In genomic region chr14:64232095-64232830, GRCh38 we compare ENCODE assay signal across 8 cellular contexts.
DNase-seq lines count a peak whose midpoint lies in the region; ATAC-seq, FAIRE-seq and TF ChIP-seq lines count a peak whose summit lies in the region.

No MANE protein-coding gene starts in this region.

- TF ChIP-seq EP300 in HepG2 (IDR thresholded peaks at IDR 0.05; ENCODE audit: low read depth in 2 of 2, low read length in 2 of 2) (no peak), HepG2 (CRISPR knock-in tag; IDR thresholded peaks at IDR 0.05; ENCODE audit: borderline replicate concordance) (no peak)

- H3K4me3 ChIP-seq in mesenchymal stem cell (ENCODE audit: insufficient read depth in 1 of 2, low read depth in 1 of 2, low read length in 2 of 2) (no peak overlapping the region), HepG2 (replicated peaks in 1 of 3; ENCODE audit: insufficient read depth in 1 of 3, low read depth in 2 of 3, low read length in 3 of 3) (no peak overlapping the region)

- no TSS peak for BruUV-seq in HepG2 (replicated peaks; lab: Mats Ljungman, UMichigan)

- H3K9me3 ChIP-seq in mesenchymal stem cell (ENCODE audit: control insufficient read depth, low read length) (no peaks in the 10 kb centered on the region), HepG2 (ENCODE audit: low read length) (no peaks in the 10 kb centered on the region)

- in situ Hi-C loops in HepG2 (cut with HindIII; ENCODE audit: extremely low pct_ligation_motif_present, low pct_unique_long_range_greater_than_20kb) = no loop called here

- H3K18ac ChIP-seq in mesenchymal stem cell (ENCODE audit: low read depth in 1 of 2, low read length in 2 of 2) = peak overlapping the region; percentile 1 to 50

- ATAC-seq in HG02798 (IDR thresholded peaks at IDR 0.05; ENCODE audit: poor library complexity, unreplicated experiment) = peak; percentile 46
- ATAC-seq in HepG2 = no peak

- H3K4me1 ChIP-seq in mesenchymal stem cell (ENCODE audit: control insufficient read depth, insufficient read depth, low read depth, low read length) (peaks cover 33% of the 10 kb centered on the region), HepG2 (ENCODE audit: insufficient read depth, low read length) (no peaks in the 10 kb centered on the region)

- H3K79me2 ChIP-seq in HepG2 (ENCODE audit: insufficient read depth, low read length) = no peaks in the 10 kb centered on the region

- H4K91ac ChIP-seq in mesenchymal stem cell (ENCODE audit: low read length) = no peak overlapping the region

- peak overlapping the region; percentile 39 for H3K27ac ChIP-seq in mesenchymal stem cell (ENCODE audit: low read length, poor library complexity, severe bottlenecking)
- no peak overlapping the region for H3K27ac ChIP-seq in HepG2 (ENCODE audit: extremely low read length, insufficient read depth, low read length)

- H2BK120ac ChIP-seq in mesenchymal stem cell (ENCODE audit: low read depth, low read length) = no peak overlapping the region

- FAIRE-seq in GM12891 (lab: Jason Lieb, UNC) (peak; percentile 73), HepG2 (lab: Jason Lieb, UNC) (no peak)

- H2BK12ac ChIP-seq in mesenchymal stem cell (ENCODE audit: low read length in 2 of 2) = peak overlapping the region in 1 of 2 experiments; percentile 22

- no peak for TF ChIP-seq POLR2A in GM12891 (IDR thresholded peaks at IDR 0.05; ENCODE audit: low read depth, low read length)
- no peak for TF ChIP-seq POLR2A in HepG2 (IDR thresholded peaks at IDR 0.05; ENCODE audit: insufficient read depth in 1 of 2, low read depth in 2 of 2, low read length in 2 of 2)

- H3K79me1 ChIP-seq in mesenchymal stem cell (replicated peaks; ENCODE audit: low read length, poor library complexity, severe bottlenecking) = peaks cover 3% of the 10 kb centered on the region

- TF ChIP-seq RAD21 in HepG2 (CRISPR knock-in tag; IDR thresholded peaks at IDR 0.05) = no peak

- no peaks in the 10 kb centered on the region for H4K20me1 ChIP-seq in HepG2 (ENCODE audit: insufficient read depth, low read length)

- no peak overlapping the region for H3K4me2 ChIP-seq in mesenchymal stem cell (ENCODE audit: low read length, poor library complexity, severe bottlenecking)
- H3K4me2 ChIP-seq in HepG2 (ENCODE audit: low read depth, low read length) = no peak overlapping the region

- H3K9ac ChIP-seq in mesenchymal stem cell (ENCODE audit: low read length) (no peak overlapping the region), HepG2 (ENCODE audit: insufficient read depth, low read depth, low read length) (no peak overlapping the region)

- CTCF ChIA-PET in HepG2 (lab: Yijun Ruan, JAX; ENCODE audit: low intra/inter-chr PET ratio, low total read pairs) = no interaction called here

- TF ChIP-seq CTCF in HepG2 (CRISPR knock-in tag; IDR thresholded peaks at IDR 0.05) = no peak

- DNase-seq in GM12891 (ENCODE audit: insufficient read length, low spot score) (no peak), mesenchymal stem cell (peak; percentile 97), HuH-7.5 (ENCODE audit: low spot score) (no peak), OCI-M1 (lab: John Stamatoyannopoulos, UW) (no peak), NCI-H82 treated with DMSO at 0.1 percent for 48 hours (lab: John Stamatoyannopoulos, UW; ENCODE audit: unreplicated experiment) (no peak), HepG2 (ENCODE audit: low spot score) (no peak)
- DNase-seq in activated CD8-positive, alpha-beta memory T cell treated with anti-CD3 and anti-CD28 coated beads, Interleukin-2, amount 50 U/mL, for 48 hours = peak; percentile 62

- no peak overlapping the region for H4K8ac ChIP-seq in mesenchymal stem cell (ENCODE audit: low read length)

- peaks cover 0 to 33% of the 10 kb centered on the region in 2 experiments for H3K27me3 ChIP-seq in mesenchymal stem cell (ENCODE audit: control insufficient read depth in 1 of 2, insufficient read depth in 1 of 2, low read length in 2 of 2)
- H3K27me3 ChIP-seq in HepG2 (ENCODE audit: control insufficient read depth in 1 of 2, insufficient read depth in 2 of 2, low read length in 2 of 2) = no peaks in the 10 kb centered on the region; a peak in 1 of 5 replicates

- POLR2A ChIA-PET in HepG2 (lab: Yijun Ruan, JAX) = no interaction called here

- H2AFZ ChIP-seq in mesenchymal stem cell (ENCODE audit: low read depth, low read length) (no peak overlapping the region), HepG2 (ENCODE audit: low read length) (no peak overlapping the region)

- H2AK5ac ChIP-seq in mesenchymal stem cell (ENCODE audit: low read length, severe bottlenecking) = no peak overlapping the region

- no peak overlapping the region for H2BK5ac ChIP-seq in mesenchymal stem cell (ENCODE audit: low read depth, low read length, poor library complexity, severe bottlenecking)

- H3K36me3 ChIP-seq in mesenchymal stem cell (ENCODE audit: control insufficient read depth in 1 of 2, insufficient read depth in 2 of 2, low read depth in 1 of 2, low read length in 2 of 2) (peaks cover 0 to 6% of the 10 kb centered on the region in 2 experiments), HepG2 (replicated peaks in 1 of 2; ENCODE audit: control insufficient read depth in 1 of 2, insufficient read depth in 2 of 2, low read length in 2 of 2) (no peaks in the 10 kb centered on the region; a peak in 1 of 5 replicates)

- H2BK15ac ChIP-seq in mesenchymal stem cell (ENCODE audit: low read depth, poor library complexity, severe bottlenecking) = no peak overlapping the region

- no peak overlapping the region for H3K23ac ChIP-seq in mesenchymal stem cell (ENCODE audit: low read length in 2 of 2)

- 30% methylated on average over 7 of the region's 9 CpGs for WGBS in mesenchymal stem cell
- WGBS in HepG2 (ENCODE audit: low lambda C conversion rate) = 77% methylated on average over 8 of the region's 9 CpGs

- intact Hi-C loops in HepG2 (cut with micrococcal nuclease; ENCODE audit: unreplicated experiment) = no loop called here

- no peak overlapping the region for H3K4ac ChIP-seq in mesenchymal stem cell (ENCODE audit: low read depth in 1 of 2, low read length in 2 of 2)

- no peak overlapping the region for H3K14ac ChIP-seq in mesenchymal stem cell (ENCODE audit: low read length in 2 of 2)

TF ChIP-seq in GM12891, 5 proteins besides CTCF, POLR2A, EP300 and RAD21:
- TF ChIP-seq SPI1 (IDR thresholded peaks at IDR 0.05; ENCODE audit: low read depth, low read length) (peak; percentile 52), TAF1 (IDR thresholded peaks at IDR 0.05; ENCODE audit: low read depth, low read length) (no peak)

TF ChIP-seq in HepG2, 621 proteins besides CTCF, POLR2A, EP300 and RAD21:
- TF ChIP-seq IRX3 (CRISPR knock-in tag; IDR thresholded peaks at IDR 0.05; ENCODE audit: borderline replicate concordance, low read depth) = no peak
- no peak for TF ChIP-seq TFAP4 (IDR thresholded peaks at IDR 0.05; ENCODE audit: borderline replicate concordance, low read depth)
- TF ChIP-seq GPBP1L1 (CRISPR knock-in tag; IDR thresholded peaks at IDR 0.05) = no peak
- no peak for TF ChIP-seq ZNF703 (CRISPR knock-in tag; IDR thresholded peaks at IDR 0.05; ENCODE audit: borderline replicate concordance)
- no peak for TF ChIP-seq ZNF773 (CRISPR knock-in tag; IDR thresholded peaks at IDR 0.05; ENCODE audit: borderline replicate concordance)
- no peak for TF ChIP-seq ZNF605 (CRISPR knock-in tag; IDR thresholded peaks at IDR 0.05)
- TF ChIP-seq NFIB (CRISPR knock-in tag; IDR thresholded peaks at IDR 0.05; ENCODE audit: borderline replicate concordance) = no peak
- no peak for TF ChIP-seq ZNF597 (CRISPR knock-in tag; IDR thresholded peaks at IDR 0.05)
- no peak for TF ChIP-seq HDAC2 (CRISPR knock-in tag; IDR thresholded peaks at IDR 0.05)
- TF ChIP-seq ZNF333 (CRISPR knock-in tag; IDR thresholded peaks at IDR 0.05; ENCODE audit: borderline replicate concordance) = no peak
- no peak for TF ChIP-seq ZMYM4 (CRISPR knock-in tag; IDR thresholded peaks at IDR 0.05)
- TF ChIP-seq ZBTB46 (CRISPR knock-in tag; IDR thresholded peaks at IDR 0.05; ENCODE audit: borderline replicate concordance) = no peak
- TF ChIP-seq CEBPB (IDR thresholded peaks at IDR 0.05; ENCODE audit: borderline replicate concordance, low read depth, low read length) = no peak

Comparison
In these comparisons a context has a peak if more than half of its experiments do, and no peak if none do; other contexts are left out.
1. DNase-seq: peak in activated CD8-positive, alpha-beta memory T cell treated with anti-CD3 and anti-CD28 coated beads, Interleukin-2, amount 50 U/mL, for 48 hours (single experiment) and mesenchymal stem cell (single experiment); none in GM12891 (single experiment), HuH-7.5 (single experiment), OCI-M1 (single experiment), NCI-H82 treated with DMSO at 0.1 percent for 48 hours (single experiment) and HepG2 (single experiment).